Comparison of ENCODE assay signal across 26 cellular contexts in genomic region chr18:48699761-48700160, GRCh38.
"Had no signal": no experiment of that assay in that cellular context is flagged by ENCODE, and none has a peak within 500 bp of the region (broad histone marks: within the 10 kb centered on the region; RNA-seq: fewer than 3 reads in every experiment).

No MANE protein-coding gene starts in this region.

- H3K36me3 ChIP-seq: adrenal gland, colonic mucosa had no signal

- H3K27me3 ChIP-seq: adrenal gland, body of pancreas, colonic mucosa, esophagus squamous epithelium, gastroesophageal sphincter, heart right ventricle had no signal

- H3K4me3 ChIP-seq: adrenal gland, body of pancreas, colonic mucosa, esophagus squamous epithelium, gastroesophageal sphincter, heart right ventricle had no signal

- ATAC-seq: activated CD4-positive, alpha-beta T cell treated with anti-CD3 and anti-CD28 coated beads for 36 hours; activated naive CD4-positive, alpha-beta T cell treated with anti-CD3 and anti-CD28 coated beads, Interleukin-2, amount 50 U/mL, for 72 hours; activated T-cell treated with anti-CD3 and anti-CD28 coated beads, Interleukin-2, amount 50 U/mL, for 4 hours; body of pancreas; gastroesophageal sphincter; heart right ventricle had no signal

- FAIRE-seq: endometrium, endothelial cell of umbilical vein had no signal

- H3K9me3 ChIP-seq: adrenal gland, body of pancreas, colonic mucosa, esophagus squamous epithelium, gastroesophageal sphincter, heart right ventricle had no signal

- H3K27ac ChIP-seq: adrenal gland, body of pancreas, colonic mucosa, epithelial cell of prostate, esophagus squamous epithelium, gastroesophageal sphincter, heart right ventricle had no signal

- H3K4me1 ChIP-seq: body of pancreas, colonic mucosa, esophagus squamous epithelium had no signal

- DNase-seq: activated CD4-positive, alpha-beta memory T cell treated with anti-CD3 and anti-CD28 coated beads for 36 hours; activated CD4-positive, alpha-beta T cell treated with anti-CD3 and anti-CD28 coated beads for 36 hours; activated CD4-positive, alpha-beta T cell treated with anti-CD3 and anti-CD28 coated beads, Interleukin-2, amount 10 ng/mL, durations not matched to agents 24 days and 14 days; activated CD4-positive, CD25-positive, alpha-beta regulatory T cell; activated CD4-positive, CD25-positive, alpha-beta regulatory T cell treated with anti-CD3 and anti-CD28 coated beads, Interleukin-2, amount 50 U/mL, for 72 hours; activated CD8-positive, alpha-beta memory T cell treated with anti-CD3 and anti-CD28 coated beads for 24 hours; activated gamma-delta T cell; activated naive CD4-positive, alpha-beta T cell; activated naive CD4-positive, alpha-beta T cell treated with anti-CD3 and anti-CD28 coated beads, Interleukin-2, amount 10 ng/mL, durations not matched to agents 7 days and 5 days; activated T-cell treated with anti-CD3 and anti-CD28 coated beads, Interleukin-2, amount 50 U/mL, for 4 hours; adrenal gland; amygdala; aorta; body of pancreas; cerebellar nuclear complex; colonic mucosa; effector CD8-positive, alpha-beta T cell; esophagus squamous epithelium; foreskin melanocyte; heart right ventricle; T-helper 2 cell had no signal
